21 cellular contexts compared by ENCODE assay signal in genomic region chr10:22344204-22344603, GRCh38. TPM values are rescaled to one million over a fixed set of nuclear protein-coding genes. Genes with fewer than 3 reads are reported as not detected.
DNase-seq lines count a peak whose midpoint lies in the region; ATAC-seq and FAIRE-seq lines count a peak whose summit lies in the region.
"Had no signal": no experiment of that assay in that cellular context is flagged by ENCODE, and none has a peak within 500 bp of the region (broad histone marks: within the 10 kb centered on the region; RNA-seq: fewer than 3 reads in every experiment).

No MANE protein-coding gene starts in this region.

- H3K36me3 Mint-ChIP-seq in activated naive CD8-positive, alpha-beta T cell treated with anti-CD3 and anti-CD28 coated beads, Interleukin-2, amount 10 ng/mL, durations not matched to agents 7 days and 5 days: peaks cover 2% of the 10 kb centered on the region
- peaks cover 15% of the 10 kb centered on the region for H3K36me3 Mint-ChIP-seq in activated naive CD8-positive, alpha-beta T cell treated with anti-CD3 and anti-CD28 coated beads, Interleukin-2, amount 50 U/mL, for 24 hours (ENCODE audit: low read depth)

- no peaks in the 10 kb centered on the region for H3K9me3 Mint-ChIP-seq in activated naive CD8-positive, alpha-beta T cell treated with anti-CD3 and anti-CD28 coated beads, Interleukin-2, amount 10 ng/mL, durations not matched to agents 7 days and 5 days
- no peaks in the 10 kb centered on the region for H3K9me3 Mint-ChIP-seq in activated naive CD8-positive, alpha-beta T cell treated with anti-CD3 and anti-CD28 coated beads, Interleukin-2, amount 50 U/mL, for 24 hours

- ATAC-seq in activated naive CD8-positive, alpha-beta T cell treated with anti-CD3 and anti-CD28 coated beads, Interleukin-2, amount 10 ng/mL, durations not matched to agents 7 days and 5 days (ENCODE audit: low read depth): no peak
- no peak for ATAC-seq in activated naive CD8-positive, alpha-beta T cell treated with anti-CD3 and anti-CD28 coated beads, Interleukin-2, amount 50 U/mL, for 24 hours
- no peak for ATAC-seq in HG03457 (IDR thresholded peaks at IDR 0.05; ENCODE audit: unreplicated experiment)
- ATAC-seq in GM21786 (IDR thresholded peaks at IDR 0.05; ENCODE audit: unreplicated experiment): no peak
- ATAC-seq: left lobe of liver, pancreas, Right ventricle myocardium inferior had no signal

- POLR2A ChIA-PET in activated naive CD8-positive, alpha-beta T cell treated with anti-CD3 and anti-CD28 coated beads, Interleukin-2, amount 10 ng/mL, durations not matched to agents 7 days and 5 days (lab: Charles Lee): interaction anchor here (0.7 kb wide), 1 partner anchor 302 kb away, joined by 3 read pairs; no protein-coding TSS in a partner anchor

- H3K4me3 Mint-ChIP-seq in activated naive CD8-positive, alpha-beta T cell treated with anti-CD3 and anti-CD28 coated beads, Interleukin-2, amount 10 ng/mL, durations not matched to agents 7 days and 5 days: peak overlapping the region; percentile 37
- no peak overlapping the region for H3K4me3 Mint-ChIP-seq in activated naive CD8-positive, alpha-beta T cell treated with anti-CD3 and anti-CD28 coated beads, Interleukin-2, amount 50 U/mL, for 24 hours

- FAIRE-seq in frontal cortex (lab: Jason Lieb, UNC): no peak
- FAIRE-seq: pancreas had no signal

- peaks cover 82% of the 10 kb centered on the region for H3K27me3 Mint-ChIP-seq in activated naive CD8-positive, alpha-beta T cell treated with anti-CD3 and anti-CD28 coated beads, Interleukin-2, amount 10 ng/mL, durations not matched to agents 7 days and 5 days
- peaks cover 66% of the 10 kb centered on the region for H3K27me3 Mint-ChIP-seq in activated naive CD8-positive, alpha-beta T cell treated with anti-CD3 and anti-CD28 coated beads, Interleukin-2, amount 50 U/mL, for 24 hours

- no peak for DNase-seq in activated naive CD8-positive, alpha-beta T cell treated with anti-CD3 and anti-CD28 coated beads, Interleukin-2, amount 10 ng/mL, durations not matched to agents 7 days and 5 days
- no peak for DNase-seq in activated naive CD8-positive, alpha-beta T cell treated with anti-CD3 and anti-CD28 coated beads, Interleukin-2, amount 50 U/mL, for 24 hours
- peak; percentile 76 for DNase-seq in Jurkat, Clone E6-1 (ENCODE audit: low read depth, low spot score)
- DNase-seq in germinal center (ENCODE audit: low spot score) (peak; percentile 24), frontal cortex (ENCODE audit: low spot score in 2 of 2) (no peak)
- DNase-seq: activated CD4-positive, alpha-beta T cell treated with anti-CD3 and anti-CD28 coated beads for 4 hours; activated T-cell treated with anti-CD3 and anti-CD28 coated beads, Interleukin-2, amount 50 U/mL, for 24 hours; anterior cingulate cortex; endodermal cell; IMR-90; NCI-H1105 treated with DMSO at 0.1 percent for 48 hours; NCI-H2227 treated with DMSO at 0.1 percent for 48 hours; NK-92 treated with Interleukin-12 subunit alpha and Interleukin-12 subunit beta, amount 100 ng/mL, for 24 hours; pancreas; stimulated activated CD4-positive, alpha-beta T cell treated with anti-CD3 and anti-CD28 coated beads, Interleukin-2, amount 100 ng/mL, for 48 hours; testis had no signal

- H3K4me1 Mint-ChIP-seq in activated naive CD8-positive, alpha-beta T cell treated with anti-CD3 and anti-CD28 coated beads, Interleukin-2, amount 10 ng/mL, durations not matched to agents 7 days and 5 days: peaks cover 21% of the 10 kb centered on the region
- peaks cover 29% of the 10 kb centered on the region for H3K4me1 Mint-ChIP-seq in activated naive CD8-positive, alpha-beta T cell treated with anti-CD3 and anti-CD28 coated beads, Interleukin-2, amount 50 U/mL, for 24 hours

- no peak overlapping the region for H3K4me3 ChIP-seq in Jurkat, Clone E6-1 (ENCODE audit: low read length)
- H3K4me3 ChIP-seq: pancreas had no signal

- no peak overlapping the region for H3K27ac Mint-ChIP-seq in activated naive CD8-positive, alpha-beta T cell treated with anti-CD3 and anti-CD28 coated beads, Interleukin-2, amount 10 ng/mL, durations not matched to agents 7 days and 5 days
- H3K27ac Mint-ChIP-seq in activated naive CD8-positive, alpha-beta T cell treated with anti-CD3 and anti-CD28 coated beads, Interleukin-2, amount 50 U/mL, for 24 hours: no peak overlapping the region
- H3K27ac Mint-ChIP-seq: endodermal cell had no signal

RNA-seq across cellular contexts. Expression of gene SPAG6, which starts 1.1 kb away (rescaled TPM):
- total RNA-seq in activated naive CD8-positive, alpha-beta T cell treated with anti-CD3 and anti-CD28 coated beads, Interleukin-2, amount 10 ng/mL, durations not matched to agents 7 days and 5 days: under 1 TPM; 0.67 to 0.77 TPM
- polyA plus RNA-seq in Jurkat, Clone E6-1 (2012; ENCODE audit: insufficient read depth, insufficient read length): not detected
- 0.41 TPM for total RNA-seq in frontal cortex
- total RNA-seq: chondrocyte, IMR-90, left lobe of liver, Right ventricle myocardium inferior had no signal
- polyA plus RNA-seq: IMR-90 had no signal

RNA-seq across cellular contexts. Expression of gene BMI1, which starts 23.3 kb away (rescaled TPM):
- 10 to 100 TPM; 40.0 to 44.5 TPM for total RNA-seq in activated naive CD8-positive, alpha-beta T cell treated with anti-CD3 and anti-CD28 coated beads, Interleukin-2, amount 10 ng/mL, durations not matched to agents 7 days and 5 days
- 68.3 TPM for polyA plus RNA-seq in Jurkat, Clone E6-1 (2012; ENCODE audit: insufficient read depth, insufficient read length)
- total RNA-seq in frontal cortex: 129 TPM

RNA-seq across cellular contexts. Expression of gene COMMD3, which starts 28.0 kb away (rescaled TPM):
- total RNA-seq in activated naive CD8-positive, alpha-beta T cell treated with anti-CD3 and anti-CD28 coated beads, Interleukin-2, amount 10 ng/mL, durations not matched to agents 7 days and 5 days: 10 to 100 TPM; 55.3 to 61.4 TPM
- 127 TPM for polyA plus RNA-seq in Jurkat, Clone E6-1 (2012; ENCODE audit: insufficient read depth, insufficient read length)
- 65.6 TPM for total RNA-seq in frontal cortex

Comparison
In these comparisons a context has a peak if more than half of its experiments do, and no peak if none do; other contexts are left out.
1. DNase-seq: peak in Jurkat, Clone E6-1 (single experiment) and germinal center (single experiment); none in activated naive CD8-positive, alpha-beta T cell treated with anti-CD3 and anti-CD28 coated beads, Interleukin-2, amount 10 ng/mL, durations not matched to agents 7 days and 5 days (single experiment), activated naive CD8-positive, alpha-beta T cell treated with anti-CD3 and anti-CD28 coated beads, Interleukin-2, amount 50 U/mL, for 24 hours (single experiment) and frontal cortex (0 of 2).